ENCODE assay signal across 19 cellular contexts in genomic region chr22:26496456-26496855, GRCh38. TPM values are rescaled to one million over a fixed set of nuclear protein-coding genes. Genes with fewer than 3 reads are reported as not detected.
DNase-seq lines count a peak whose midpoint lies in the region; ATAC-seq, FAIRE-seq and TF ChIP-seq lines count a peak whose summit lies in the region.
"Had no signal": no experiment of that assay in that cellular context is flagged by ENCODE, and none has a peak within 500 bp of the region (broad histone marks: within the 10 kb centered on the region; RNA-seq: fewer than 3 reads in every experiment).

No MANE protein-coding gene starts in this region.

- POLR2A ChIA-PET in RWPE1 (lab: Yijun Ruan, JAX; ENCODE audit: low non-redundant PET): no interaction called here

- no peak for FAIRE-seq in astrocyte (lab: Jason Lieb, UNC)
- FAIRE-seq: G401.6, GM12892, GM19239, H1 had no signal

- no peaks in the 10 kb centered on the region for H3K9me3 Mint-ChIP-seq in astrocyte (ENCODE audit: unreplicated experiment)
- H3K9me3 Mint-ChIP-seq: CD4-positive, CD25-positive, alpha-beta regulatory T cell; CD8-positive, alpha-beta T cell had no signal

- H3K27me3 Mint-ChIP-seq in astrocyte (ENCODE audit: low read depth, unreplicated experiment): no peaks in the 10 kb centered on the region
- H3K27me3 Mint-ChIP-seq: CD4-positive, CD25-positive, alpha-beta regulatory T cell had no signal

- no peaks in the 10 kb centered on the region for H3K9me3 ChIP-seq in astrocyte (ENCODE audit: insufficient read depth, low read depth, low read length)
- H3K9me3 ChIP-seq in smooth muscle cell (replicated peaks; ENCODE audit: low read depth): no peaks in the 10 kb centered on the region
- H3K9me3 ChIP-seq: Caco-2 had no signal

- H3K4me3 Mint-ChIP-seq in astrocyte (ENCODE audit: unreplicated experiment): no peak overlapping the region
- H3K4me3 Mint-ChIP-seq: CD4-positive, CD25-positive, alpha-beta regulatory T cell; CD8-positive, alpha-beta T cell had no signal

- H3K4me2 ChIP-seq in astrocyte (ENCODE audit: low read length): no peak overlapping the region
- no peak overlapping the region for H3K4me2 ChIP-seq in smooth muscle cell

- peak overlapping the region; percentile 47 for H3K27ac Mint-ChIP-seq in astrocyte (ENCODE audit: unreplicated experiment)
- H3K27ac Mint-ChIP-seq: CD8-positive, alpha-beta T cell had no signal

- in situ Hi-C loops in GM13976 (cut with MboI; ENCODE audit: low sequenced_read_pairs, unreplicated experiment): no loop called here

- H3K4me3 ChIP-seq in astrocyte (ENCODE audit: insufficient read depth, low read depth, low read length) (no peak overlapping the region), smooth muscle cell (no peak overlapping the region)
- H3K4me3 ChIP-seq: GM23248 had no signal

- H3K4me1 Mint-ChIP-seq in astrocyte (ENCODE audit: low read depth, unreplicated experiment): peaks cover 24% of the 10 kb centered on the region

- H4K20me1 ChIP-seq in astrocyte (ENCODE audit: insufficient read depth, low read length) (no peaks in the 10 kb centered on the region), smooth muscle cell (ENCODE audit: low read depth) (no peaks in the 10 kb centered on the region)

- H3K36me3 ChIP-seq in astrocyte (ENCODE audit: insufficient read depth, low read length) (peaks cover 64% of the 10 kb centered on the region), smooth muscle cell (ENCODE audit: low read depth) (peaks cover 28% of the 10 kb centered on the region)

- CTCF ChIA-PET in RWPE1 (lab: Yijun Ruan, JAX): interaction anchor here (0.7 kb wide), 1 partner anchor 113 kb away, joined by 3 read pairs; no protein-coding TSS in a partner anchor

- H2AFZ ChIP-seq in astrocyte (ENCODE audit: low read depth, low read length) (no peak overlapping the region), smooth muscle cell (ENCODE audit: low read depth) (no peak overlapping the region)
- H2AFZ ChIP-seq: GM23248 had no signal

- H3K27ac ChIP-seq in RWPE1: 0 out of 2 replicates have a peak overlapping the region, but pooled peaks have one; percentile 37
- peak overlapping the region; percentile 44 for H3K27ac ChIP-seq in astrocyte (ENCODE audit: low read depth, low read length)
- peak overlapping the region; percentile 70 for H3K27ac ChIP-seq in smooth muscle cell (ENCODE audit: low read depth)
- H3K27ac ChIP-seq: C4-2B, GM23248 had no signal

- peaks cover 30% of the 10 kb centered on the region for H3K4me1 ChIP-seq in astrocyte (ENCODE audit: insufficient read depth, low read length)
- H3K4me1 ChIP-seq in smooth muscle cell (ENCODE audit: low read depth): no peaks in the 10 kb centered on the region
- H3K4me1 ChIP-seq: Caco-2 had no signal

- H3K27me3 ChIP-seq in astrocyte (ENCODE audit: insufficient read depth, low read length) (no peaks in the 10 kb centered on the region), smooth muscle cell (ENCODE audit: low read depth) (no peaks in the 10 kb centered on the region)

- 53% methylated on average over 4 of the region's 4 CpGs for WGBS in smooth muscle cell (ENCODE audit: low lambda C conversion rate)

- no peak for TF ChIP-seq CTCF in RWPE1 (conservative IDR thresholded peaks at IDR 0.05; ENCODE audit: low read depth)
- TF ChIP-seq CTCF in astrocyte (IDR thresholded peaks at IDR 0.05; ENCODE audit: insufficient read depth, low read depth, low read length): no peak
- TF ChIP-seq CTCF in smooth muscle cell (IDR thresholded peaks at IDR 0.05; ENCODE audit: borderline replicate concordance, insufficient read depth, poor library complexity, severe bottlenecking): no peak
- no peak for TF ChIP-seq CTCF in GM13976 (IDR thresholded peaks at IDR 0.05; ENCODE audit: borderline replicate concordance, control extremely low read depth, extremely low read depth, insufficient read depth, missing control alignments)

- DNase-seq in RWPE1 (ENCODE audit: low spot score): no peak
- DNase-seq in astrocyte (ENCODE audit: low read depth): peak; percentile 73
- DNase-seq in smooth muscle cell (lab: John Stamatoyannopoulos, UW; ENCODE audit: unreplicated experiment): no peak
- no peak for DNase-seq in GM13976 (ENCODE audit: low spot score)
- no peak for DNase-seq in RKO (ENCODE audit: low spot score)
- DNase-seq: Caco-2; CD4-positive, CD25-positive, alpha-beta regulatory T cell; CD8-positive, alpha-beta T cell; DMS153; DND-41; GM23248; H7; HCEC 1CT had no signal

- H3K36me3 Mint-ChIP-seq in astrocyte (ENCODE audit: low read depth, unreplicated experiment): peaks cover 39% of the 10 kb centered on the region

- peaks cover 20% of the 10 kb centered on the region for H3K79me2 ChIP-seq in astrocyte (ENCODE audit: insufficient read depth, low read length)
- no peaks in the 10 kb centered on the region for H3K79me2 ChIP-seq in smooth muscle cell (ENCODE audit: low read depth)

- peak overlapping the region; percentile 19 for H3K9ac ChIP-seq in astrocyte (ENCODE audit: low read length)
- H3K9ac ChIP-seq in smooth muscle cell (ENCODE audit: low read depth): no peak overlapping the region
- H3K9ac ChIP-seq: GM23248 had no signal

- H3F3A ChIP-seq in smooth muscle cell (ENCODE audit: low read depth): no peaks in the 10 kb centered on the region

- ATAC-seq in GM21737 (IDR thresholded peaks at IDR 0.05; ENCODE audit: unreplicated experiment): no peak
- ATAC-seq: CD8-positive, alpha-beta T cell had no signal

RNA-seq across cellular contexts. Expression of gene SRRD, which starts 12.8 kb away (rescaled TPM):
- 33.1 and 34.4 TPM in 2 replicates for total RNA-seq in astrocyte
- total RNA-seq in smooth muscle cell: 20.7 and 35.8 TPM in 2 replicates
- polyA plus RNA-seq in smooth muscle cell: 34.5 and 38.6 TPM in 2 replicates

RNA-seq across cellular contexts. Expression of gene HPS4, which starts 12.9 kb away (rescaled TPM):
- 21.9 and 25.2 TPM in 2 replicates for total RNA-seq in astrocyte
- 23.5 and 46.3 TPM in 2 replicates for total RNA-seq in smooth muscle cell
- polyA plus RNA-seq in smooth muscle cell: 18.2 and 21.2 TPM in 2 replicates

RNA-seq across cellular contexts. Expression of gene TFIP11, which starts 15.8 kb away (rescaled TPM):
- total RNA-seq in astrocyte (36.1 and 36.9 TPM in 2 replicates), smooth muscle cell (22.5 and 34.9 TPM in 2 replicates)
- polyA plus RNA-seq in smooth muscle cell: 25.7 and 27.7 TPM in 2 replicates
